ENCODE assay signal across 21 cellular contexts in genomic region chr19:5559804-5560133, GRCh38. TPM values are rescaled to one million over a fixed set of nuclear protein-coding genes. Genes with fewer than 3 reads are reported as not detected.
"Had no signal": no experiment of that assay in that cellular context is flagged by ENCODE, and none has a peak within 500 bp of the region (broad histone marks: within the 10 kb centered on the region; RNA-seq: fewer than 3 reads in every experiment).

No MANE protein-coding gene starts in this region.

- H3K36me3 ChIP-seq: lower lobe of right lung, prostate gland, tibial artery, upper lobe of left lung, uterus had no signal

- ATAC-seq: foreskin keratinocyte, left cardiac atrium, lower lobe of right lung, natural killer cell, sciatic nerve had no signal

- H3K9ac ChIP-seq: parathyroid adenoma had no signal

- H3K4me3 ChIP-seq: left ventricle myocardium inferior, lower lobe of right lung, prostate gland, tibial artery, upper lobe of left lung, uterus had no signal

- H3K9me3 ChIP-seq: lower lobe of right lung, prostate gland had no signal

- H3K4me1 ChIP-seq: left ventricle myocardium inferior, lower lobe of right lung, parathyroid adenoma, prostate gland, tibial artery, upper lobe of left lung, uterus had no signal

- H2AFZ ChIP-seq: parathyroid adenoma had no signal

- H3K27me3 ChIP-seq: upper lobe of left lung, uterus had no signal

- H3K27ac ChIP-seq: epithelial cell of prostate, foreskin keratinocyte, left ventricle myocardium inferior, lower lobe of right lung, parathyroid adenoma, prostate gland, tibial artery, upper lobe of left lung, uterus had no signal

- DNase-seq: effector memory CD4-positive, alpha-beta T cell; foreskin keratinocyte; immature natural killer cell; kidney; left cardiac atrium; left ventricle myocardium inferior; lower lobe of right lung; natural killer cell; nucleus accumbens; stimulated activated CD4-positive, alpha-beta T cell treated with anti-CD3 and anti-CD28 coated beads, Interleukin-2, amount 100 ng/mL, for 24 hours; stimulated activated naive CD4-positive, alpha-beta T cell treated with Interleukin-2 at 50 U/mL for 16 hours; tibial artery; upper lobe of left lung; uterus had no signal

RNA-seq across cellular contexts. Expression of gene TINCR, which starts 8.0 kb away (rescaled TPM):
- total RNA-seq: left ventricle myocardium inferior, myocyte, renal cortical epithelial cell, skeletal muscle tissue had no signal
